Comparison of ENCODE assay signal across 1 cellular context in genomic region chr3:37953995-37954394, GRCh38.
TF ChIP-seq lines count a peak whose summit lies in the region.

No MANE protein-coding gene starts in this region.

TF ChIP-seq in SK-N-SH, 30 proteins besides CTCF, POLR2A, EP300 and RAD21 (continued from another document):
- no peak for TF ChIP-seq REST (IDR thresholded peaks at IDR 0.05; ENCODE audit: low read depth, low read length)
- no peak for TF ChIP-seq PBX3 (IDR thresholded peaks at IDR 0.05)
- TF ChIP-seq TAF1 (IDR thresholded peaks at IDR 0.05; ENCODE audit: borderline replicate concordance, low read depth, low read length): no peak
- TF ChIP-seq IRF3 (IDR thresholded peaks at IDR 0.05; ENCODE audit: low read depth, low read length): no peak
- no peak for TF ChIP-seq USF1 (IDR thresholded peaks at IDR 0.05; ENCODE audit: borderline replicate concordance, low read depth)
- TF ChIP-seq MAX (IDR thresholded peaks at IDR 0.05; ENCODE audit: low read depth): no peak
- no peak for TF ChIP-seq TEAD4 (IDR thresholded peaks at IDR 0.05; ENCODE audit: borderline replicate concordance, insufficient read depth)
- no peak for TF ChIP-seq SMC3 (IDR thresholded peaks at IDR 0.05; ENCODE audit: low read depth, low read length)
- TF ChIP-seq JUND (IDR thresholded peaks at IDR 0.05): no peak
- TF ChIP-seq CHD2 (IDR thresholded peaks at IDR 0.05; ENCODE audit: low read length, partially characterized antibody): no peak
- no peak for TF ChIP-seq YY1 (IDR thresholded peaks at IDR 0.05; ENCODE audit: low read depth)
- no peak for TF ChIP-seq MXI1 (IDR thresholded peaks at IDR 0.05; ENCODE audit: low read depth, low read length)
